Comparison of ENCODE assay signal across 8 cellular contexts in the genomic region with DNA sequence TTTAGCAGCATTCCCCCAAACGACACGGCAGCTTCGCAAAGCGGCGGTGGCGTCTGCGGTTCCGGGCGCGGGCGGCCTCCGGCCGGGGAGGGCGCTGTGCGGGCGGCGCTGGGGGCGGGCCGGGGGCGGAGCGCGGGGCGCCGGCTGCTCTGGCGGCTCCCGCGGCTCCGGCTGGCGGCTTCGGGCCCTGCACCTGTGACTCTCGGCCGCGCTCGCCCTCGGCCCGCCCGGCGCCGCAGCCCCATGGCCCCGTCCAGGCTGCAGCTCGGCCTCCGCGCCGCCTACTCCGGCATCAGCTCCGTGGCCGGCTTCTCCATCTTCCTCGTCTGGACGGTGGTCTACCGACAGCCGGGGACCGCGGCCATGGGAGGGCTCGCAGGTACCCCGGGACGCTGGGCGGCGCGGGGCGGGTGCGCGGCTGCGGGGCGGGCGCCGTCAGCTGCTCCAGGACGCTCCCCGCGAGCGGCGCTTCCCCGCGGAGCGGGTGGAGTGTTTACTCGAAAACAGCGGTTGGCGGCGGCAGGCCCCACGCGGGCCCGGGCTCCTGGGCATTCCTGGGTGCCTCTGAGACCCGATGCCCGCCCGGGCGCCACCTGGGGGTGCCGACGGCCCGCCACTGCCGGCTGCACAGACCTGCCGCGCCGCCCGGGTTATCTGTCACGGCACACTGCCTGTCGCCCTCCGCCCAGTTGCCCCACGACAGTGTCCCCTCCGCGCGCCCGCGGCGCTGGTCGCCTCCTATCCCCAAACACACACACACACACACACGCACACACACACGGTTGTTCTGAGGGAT. TPM values are rescaled to one million over a fixed set of nuclear protein-coding genes. Genes with fewer than 3 reads are reported as not detected.
DNase-seq lines count a peak whose midpoint lies in the region; ATAC-seq, FAIRE-seq and TF ChIP-seq lines count a peak whose summit lies in the region.

SLC48A1 (plus strand) TSS at position 177 of the 796 bp plus-strand sequence; CDS start at position 244, 67 bp downstream.

- CTCF ChIA-PET in AG04449 (lab: Yijun Ruan, JAX), result interaction anchor here (0.9 to 19.6 kb wide), 7 partner anchors 9 to 326 kb away, joined by 3 to 1419 read pairs (median 300); partner anchors contain the start of genes ENDOU and RAPGEF3
- CTCF ChIA-PET in H1 (lab: Charles Lee; ENCODE audit: partially characterized antibody), result interaction anchor here (0.8 to 58.8 kb wide), 9 partner anchors 5 to 97 kb away, joined by 4 to 2442 read pairs (median 5); partner anchors contain the start of genes ENDOU, RAPGEF3 and RPAP3

- 0 out of 2 replicates have a peak within 1 kb of the TSS, but pooled peaks have one; percentile 19 for H2BK12ac ChIP-seq in H1 (ENCODE audit: low read depth, low read length)

- peaks cover 9 to 17% (median 12%) of the 10 kb centered on the region in 4 experiments for H3K4me1 ChIP-seq in H1 (replicated peaks in 1 of 4; ENCODE audit: control insufficient read depth in 3 of 4, insufficient read depth in 4 of 4, low read length in 3 of 4)

- 3% methylated on average over 40 of the region's 106 CpGs; no CpG with 5 or more reads in 1 of the 2 experiments for WGBS in H1 (ENCODE audit: extremely low coverage in 1 of 2, insufficient coverage in 1 of 2, insufficient read length in 1 of 2, insufficient replicate concordance in 2 of 2, low coverage in 1 of 2, low lambda C conversion rate in 2 of 2, missing lambda C conversion rate in 1 of 2), 2 experiments

- no peak within 1 kb of the TSS; the same call in 1 of the 2 replicates for H2BK5ac ChIP-seq in H1 (ENCODE audit: low read depth, low read length)

- no peak within 1 kb of the TSS for H4K91ac ChIP-seq in H1 (replicated peaks; ENCODE audit: insufficient read length, low read length)

- TF ChIP-seq RAD21 in H1 (IDR thresholded peaks at IDR 0.05 in 1 of 2, conservative IDR thresholded peaks at IDR 0.05 in 1 of 2; ENCODE audit: low read depth in 2 of 2, low read length in 2 of 2), result 0 out of 4 replicates have a peak, but pooled peaks of 1 of the 2 experiments have one; percentile 2

- no peaks in the 10 kb centered on the region for H3K36me3 Mint-ChIP-seq in mesothelial cell of epicardium

- H2BK120ac ChIP-seq in H1 (replicated peaks; ENCODE audit: low read depth, low read length), result no peak within 1 kb of the TSS

- peaks cover 0 to 3% of the 10 kb centered on the region in 2 experiments for H4K20me1 ChIP-seq in H1 (replicated peaks in 1 of 2; ENCODE audit: control insufficient read depth in 1 of 2, insufficient read depth in 2 of 2, low read length in 2 of 2)

- H3K4me3 Mint-ChIP-seq in mesothelial cell of epicardium, result peak within 1 kb of the TSS; percentile 88

- H3K4me1 Mint-ChIP-seq in mesothelial cell of epicardium, result peaks cover 43% of the 10 kb centered on the region

- H3K4me2 ChIP-seq in H1 (ENCODE audit: insufficient read depth in 1 of 2, low read depth in 2 of 2, low read length in 2 of 2), result peak within 1 kb of the TSS; percentile 61 to 97

- H2AK5ac ChIP-seq in H1 (ENCODE audit: low read depth, low read length), result no peak within 1 kb of the TSS

- H3K9me3 ChIP-seq in H1 (ENCODE audit: insufficient read depth in 2 of 2, low read depth in 1 of 2, low read length in 1 of 2), result no peaks in the 10 kb centered on the region

- no peak within 1 kb of the TSS for H4K5ac ChIP-seq in H1 (ENCODE audit: insufficient read length, low read depth, low read length)

- no peak within 1 kb of the TSS for H3K4ac ChIP-seq in H1 (replicated peaks; ENCODE audit: insufficient read length, low read depth, low read length)

- H2AFZ ChIP-seq in H1 (ENCODE audit: low read length), result peak within 1 kb of the TSS; percentile 29; the same call in 1 of the 2 replicates

- no peak within 1 kb of the TSS for H3K23ac ChIP-seq in H1 (ENCODE audit: insufficient read length)

- no peak for TF ChIP-seq EP300 in H1 (IDR thresholded peaks at IDR 0.05; ENCODE audit: borderline replicate concordance in 1 of 2, low read depth in 2 of 2, low read length in 2 of 2)

- ATAC-seq in GM18519 (IDR thresholded peaks at IDR 0.05; ENCODE audit: low FRiP score, unreplicated experiment) (peak; percentile 60), HG02981 (IDR thresholded peaks at IDR 0.05; ENCODE audit: unreplicated experiment) (peak; percentile 76)

- TF ChIP-seq CTCF in AG04449 (IDR thresholded peaks at IDR 0.05; ENCODE audit: insufficient read depth, low read length, missing control alignments) (peak; percentile 41), H1 (IDR thresholded peaks at IDR 0.05; ENCODE audit: control extremely low read depth in 1 of 3, insufficient read depth in 1 of 3, low read depth in 1 of 3, low read length in 3 of 3) (peak in 2 of 3 experiments; percentile 38 to 55; a peak in 3 of 4 replicates), mesothelial cell of epicardium (IDR thresholded peaks at IDR 0.05; ENCODE audit: unreplicated experiment) (peak; percentile 28)

- H3K27ac Mint-ChIP-seq in mesothelial cell of epicardium, result peak within 1 kb of the TSS; percentile 94

- no peaks in the 10 kb centered on the region for H3K9me3 Mint-ChIP-seq in mesothelial cell of epicardium

- DNase-seq in AG04449 (ENCODE audit: low read depth, low spot score) (no peak), NCI-H446 treated with DMSO at 0.1 percent for 48 hours (lab: John Stamatoyannopoulos, UW) (peak; percentile 44), H1 (ENCODE audit: low read depth in 1 of 2, low spot score in 2 of 2) (peak in 1 of 2 experiments; percentile 85), mesothelial cell of epicardium (ENCODE audit: low spot score in 2 of 2, unreplicated experiment in 2 of 2) (peak; percentile 73 to 83)
- DNase-seq in activated CD8-positive, alpha-beta memory T cell treated with anti-CD3 and anti-CD28 coated beads for 24 hours, result peak; percentile 86
- DNase-seq in stimulated activated CD8-positive, alpha-beta memory T cell treated with anti-CD3 and anti-CD28 coated beads, Interleukin-15, amount 100 ng/mL, for 4 hours (ENCODE audit: low read depth in 2 of 2), result peak; percentile 10 to 58

- peaks cover 2% of the 10 kb centered on the region; the same call in 1 of the 2 replicates for H3K23me2 ChIP-seq in H1 (ENCODE audit: low read depth, low read length)

- no peak within 1 kb of the TSS for H3K27ac ChIP-seq in H1 (ENCODE audit: low read depth, low read length)

- H3K79me2 ChIP-seq in H1 (ENCODE audit: control insufficient read depth in 1 of 2, insufficient read depth in 2 of 2, low read length in 2 of 2), result no peaks in the 10 kb centered on the region

- 0 out of 7 replicates have a peak within 1 kb of the TSS, but pooled peaks of 1 of the 4 experiments have one; percentile 26 for H3K9ac ChIP-seq in H1 (replicated peaks in 1 of 4; ENCODE audit: extremely low read depth in 1 of 4, low read depth in 3 of 4, low read length in 3 of 4)

- H2BK20ac ChIP-seq in H1 (ENCODE audit: low read length), result no peak within 1 kb of the TSS

- H2BK15ac ChIP-seq in H1 (ENCODE audit: low read length), result peak within 1 kb of the TSS; percentile 29; the same call in 1 of the 2 replicates

- H3K56ac ChIP-seq in H1 (replicated peaks; ENCODE audit: insufficient read length, low read depth, low read length), result no peak within 1 kb of the TSS

- H3K36me3 ChIP-seq in H1 (ENCODE audit: control insufficient read depth in 2 of 4, insufficient read depth in 4 of 4, low read length in 3 of 4), result no peaks in the 10 kb centered on the region

- POLR2A ChIA-PET in AG04449 (lab: Yijun Ruan, JAX) (interaction anchor here (1.1 kb wide), 1 partner anchor 14 kb away, joined by 5 read pairs; the partner anchor contains the start of gene RAPGEF3), H1 (lab: Charles Lee; ENCODE audit: partially characterized antibody) (interaction anchor here (0.7 to 10.5 kb wide), 11 partner anchors 8 to 57 kb away, joined by 3 to 79 read pairs (median 7); partner anchors contain the start of gene RAPGEF3)

- H3K4me3 ChIP-seq in AG04449 (ENCODE audit: low read depth, low read length), result peak within 1 kb of the TSS; percentile 68
- H3K4me3 ChIP-seq in H1 (ENCODE audit: extremely low read depth in 1 of 4, insufficient read depth in 2 of 4, low read depth in 3 of 4, low read length in 4 of 4), result peak within 1 kb of the TSS; percentile 55 to 91 (median 56)

- H4K8ac ChIP-seq in H1 (ENCODE audit: extremely low read depth, insufficient read depth, low read length), result no peak within 1 kb of the TSS; the same call in 1 of the 2 replicates

- peaks cover 0 to 17% (median 8%) of the 10 kb centered on the region in 4 experiments; a peak in 4 of 7 replicates for H3K27me3 ChIP-seq in H1 (replicated peaks in 1 of 4; ENCODE audit: control insufficient read depth in 3 of 4, extremely low read depth in 1 of 4, insufficient read depth in 3 of 4, low read length in 3 of 4)

- no peaks in the 10 kb centered on the region for H3K79me1 ChIP-seq in H1 (ENCODE audit: low read depth, low read length)

- no peak for TF ChIP-seq POLR2A in H1 (IDR thresholded peaks at IDR 0.05; ENCODE audit: control extremely low read depth in 1 of 2, low read depth in 2 of 2, low read length in 2 of 2)

- H3K18ac ChIP-seq in H1 (ENCODE audit: extremely low read depth, low read length), result no peak within 1 kb of the TSS; the same call in 1 of the 2 replicates

- H3K27me3 Mint-ChIP-seq in mesothelial cell of epicardium (ENCODE audit: low read depth), result no peaks in the 10 kb centered on the region

- no peak for FAIRE-seq in H1 (lab: Jason Lieb, UNC)

- H3K14ac ChIP-seq in H1 (ENCODE audit: insufficient read length), result no peak within 1 kb of the TSS

TF ChIP-seq in H1, 55 proteins besides CTCF, POLR2A, EP300 and RAD21 (continues in another document):
- TF ChIP-seq TEAD4 (IDR thresholded peaks at IDR 0.05; ENCODE audit: low read depth, low read length) (0 out of 2 replicates have a peak, but pooled peaks have one; percentile 9), ASH2L (IDR thresholded peaks at IDR 0.05; ENCODE audit: low read length) (no peak), PHF8 (conservative IDR thresholded peaks at IDR 0.05; ENCODE audit: low read depth, low read length) (0 out of 2 replicates have a peak, but pooled peaks have one; percentile 26), GABPA (IDR thresholded peaks at IDR 0.05; ENCODE audit: borderline replicate concordance, insufficient read depth, low read length) (no peak), CHD1 (IDR thresholded peaks at IDR 0.05; ENCODE audit: low read depth, low read length) (no peak), HDAC6 (IDR thresholded peaks at IDR 0.05; ENCODE audit: low read depth, low read length) (no peak), TAF1 (IDR thresholded peaks at IDR 0.05; ENCODE audit: low read depth, low read length) (0 out of 2 replicates have a peak, but pooled peaks have one; percentile 42)

RNA-seq across cellular contexts. Expression of gene SLC48A1, which starts in this region (rescaled TPM):
- 14.0 and 14.1 TPM in 2 replicates for total RNA-seq in H1 (2021; fragmentation: NEBNext Ultra II Directional; extraction: Animal tissue kit (Norgen Biotek cat#: 25700))
- polyA plus RNA-seq in H1 (2011; rRNA removed), result 9.5 and 12.1 TPM in 2 replicates
- polyA plus RNA-seq in H1 (2011; cell fraction: cytosol; rRNA removed), result 9.6 TPM
- 16.1 TPM for polyA plus RNA-seq in H1 (2011; cell fraction: nucleus; rRNA removed)
- 8.3 to 11.4 TPM (median 10.2 TPM) in 4 replicates for polyA plus RNA-seq in H1 (2012, experiment 1 of 2)
- polyA plus RNA-seq in H1 (2012, experiment 2 of 2), result 8.6 TPM
- polyA plus RNA-seq in H1 (2013, experiment 1 of 2), result 9.4 TPM
- polyA plus RNA-seq in H1 (2013, experiment 2 of 2), result 10.8 TPM
- polyA minus RNA-seq in H1 (2011; rRNA and poly(A)+ RNA removed), result 7.2 and 7.3 TPM in 2 replicates
- polyA minus RNA-seq in H1 (2011; cell fraction: cytosol; rRNA and poly(A)+ RNA removed), result 6.8 TPM
- polyA minus RNA-seq in H1 (2011; cell fraction: nucleus; rRNA and poly(A)+ RNA removed), result 7.3 TPM
- 25.3 to 27.7 TPM (median 27.0 TPM) in 3 replicates for total RNA-seq in mesothelial cell of epicardium
